ENCODE assay signal across 8 cellular contexts in the genomic region with DNA sequence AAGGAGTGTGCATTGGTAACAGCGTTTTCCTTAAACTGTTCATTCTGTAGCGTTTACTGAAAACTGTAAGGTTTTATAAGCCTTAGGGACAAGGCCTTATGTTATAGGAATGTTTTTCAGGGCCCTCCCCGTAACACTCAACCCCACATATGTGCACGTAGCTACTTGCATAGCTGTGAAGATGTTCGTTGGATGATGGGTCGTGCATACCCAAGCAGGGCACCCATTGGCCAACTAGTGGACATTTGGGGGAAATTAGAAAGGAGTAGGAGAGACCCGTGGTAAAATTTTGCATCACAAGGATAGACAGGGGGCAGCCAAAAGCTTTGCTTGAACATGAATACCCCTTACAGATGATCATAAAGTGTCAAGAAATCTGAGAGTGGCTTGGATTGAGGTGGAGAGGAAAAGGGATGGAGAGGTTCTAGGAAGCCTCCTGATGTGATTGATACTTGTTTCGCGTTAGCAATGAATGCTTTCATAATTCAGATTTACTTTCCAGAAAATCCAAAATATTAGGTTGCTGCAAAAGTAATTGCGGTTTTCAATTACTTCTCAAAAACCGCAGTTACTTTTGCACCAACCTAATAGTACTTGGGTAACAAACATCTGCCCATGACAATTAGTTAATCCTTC. TPM values are rescaled to one million over a fixed set of nuclear protein-coding genes. Genes with fewer than 3 reads are reported as not detected.
DNase-seq lines count a peak whose midpoint lies in the region; ATAC-seq and TF ChIP-seq lines count a peak whose summit lies in the region.

No MANE protein-coding gene starts in this region.

- CTCF ChIA-PET in activated CD4-positive, alpha-beta T cell treated with anti-CD3 and anti-CD28 coated beads for 36 hours (lab: Charles Lee): interaction anchor here (0.8 to 1.6 kb wide), 5 partner anchors 10 to 89 kb away, joined by 3 to 6 read pairs (median 3); a partner anchor contains a TSS

- H3K4me1 Mint-ChIP-seq in activated CD4-positive, alpha-beta T cell treated with anti-CD3 and anti-CD28 coated beads for 36 hours: peaks cover 17% of the 10 kb centered on the region
- peaks cover 35% of the 10 kb centered on the region for H3K4me1 Mint-ChIP-seq in T-helper 1 cell treated with Interleukin-12 subunit alpha and Interleukin-12 subunit beta and Interleukin-4 antibody, amounts not matched to agents 30 μg/mL and 1 μg/mL, for 36 hours (ENCODE audit: low read depth)

- peaks cover 16% of the 10 kb centered on the region for H3K36me3 Mint-ChIP-seq in activated CD4-positive, alpha-beta T cell treated with anti-CD3 and anti-CD28 coated beads for 36 hours (ENCODE audit: low read depth)
- peaks cover 29% of the 10 kb centered on the region for H3K36me3 Mint-ChIP-seq in T-helper 1 cell treated with Interleukin-12 subunit alpha and Interleukin-12 subunit beta and Interleukin-4 antibody, amounts not matched to agents 30 μg/mL and 1 μg/mL, for 36 hours (ENCODE audit: low read depth)

- peak overlapping the region; percentile 87 to 94 for H3K27ac ChIP-seq in coronary artery

- peak; percentile 18 for TF ChIP-seq CTCF in coronary artery (IDR thresholded peaks at IDR 0.05)

- peak; percentile 29 for ATAC-seq in activated CD4-positive, alpha-beta T cell treated with anti-CD3 and anti-CD28 coated beads for 36 hours
- ATAC-seq in GM21825 (IDR thresholded peaks at IDR 0.05; ENCODE audit: unreplicated experiment): peak; percentile 37

- peak overlapping the region; percentile 81 for H3K4me3 Mint-ChIP-seq in activated CD4-positive, alpha-beta T cell treated with anti-CD3 and anti-CD28 coated beads for 36 hours
- peak overlapping the region; percentile 84 for H3K4me3 Mint-ChIP-seq in T-helper 1 cell treated with Interleukin-12 subunit alpha and Interleukin-12 subunit beta and Interleukin-4 antibody, amounts not matched to agents 30 μg/mL and 1 μg/mL, for 36 hours

- peak; percentile 53 for DNase-seq in activated CD4-positive, alpha-beta T cell treated with anti-CD3 and anti-CD28 coated beads for 36 hours
- DNase-seq in activated CD4-positive, alpha-beta T cell treated with anti-CD3 and anti-CD28 coated beads for 1 hour: no peak
- DNase-seq in M059J (ENCODE audit: low read depth): peak; percentile 56
- DNase-seq in coronary artery (ENCODE audit: low spot score): no peak
- DNase-seq in left kidney (ENCODE audit: low read depth, low spot score): peak; percentile 89
- DNase-seq in stimulated activated CD8-positive, alpha-beta memory T cell treated with anti-CD3 and anti-CD28 coated beads, Interleukin-12 subunit alpha, Interleukin-12 subunit beta, amount 100 ng/mL, for 24 hours (ENCODE audit: extremely low read depth): peak; percentile 11

- no peaks in the 10 kb centered on the region for H3K9me3 Mint-ChIP-seq in activated CD4-positive, alpha-beta T cell treated with anti-CD3 and anti-CD28 coated beads for 36 hours (ENCODE audit: low read depth)
- H3K9me3 Mint-ChIP-seq in T-helper 1 cell treated with Interleukin-12 subunit alpha and Interleukin-12 subunit beta and Interleukin-4 antibody, amounts not matched to agents 30 μg/mL and 1 μg/mL, for 36 hours: no peaks in the 10 kb centered on the region

- peak overlapping the region; percentile 74 for H3K27ac Mint-ChIP-seq in activated CD4-positive, alpha-beta T cell treated with anti-CD3 and anti-CD28 coated beads for 36 hours
- H3K27ac Mint-ChIP-seq in T-helper 1 cell treated with Interleukin-12 subunit alpha and Interleukin-12 subunit beta and Interleukin-4 antibody, amounts not matched to agents 30 μg/mL and 1 μg/mL, for 36 hours: peak overlapping the region; percentile 68

- intact Hi-C loops in activated CD4-positive, alpha-beta T cell treated with anti-CD3 and anti-CD28 coated beads for 36 hours (cut with DNase I, micrococcal nuclease): no loop called here

- H3K27me3 Mint-ChIP-seq in activated CD4-positive, alpha-beta T cell treated with anti-CD3 and anti-CD28 coated beads for 36 hours: no peaks in the 10 kb centered on the region
- no peaks in the 10 kb centered on the region for H3K27me3 Mint-ChIP-seq in T-helper 1 cell treated with Interleukin-12 subunit alpha and Interleukin-12 subunit beta and Interleukin-4 antibody, amounts not matched to agents 30 μg/mL and 1 μg/mL, for 36 hours (ENCODE audit: low read depth)

- POLR2A ChIA-PET in activated CD4-positive, alpha-beta T cell treated with anti-CD3 and anti-CD28 coated beads for 36 hours (lab: Charles Lee): no interaction called here

- H3K4me3 ChIP-seq in coronary artery: peak overlapping the region; percentile 92

RNA-seq across cellular contexts. Expression of a gene that starts 0.9 kb away (rescaled TPM):
- total RNA-seq in activated CD4-positive, alpha-beta T cell treated with anti-CD3 and anti-CD28 coated beads for 36 hours: 10 to 100 TPM; 11.3 to 12.0 TPM
- 5.0 and 6.4 TPM in 2 replicates for total RNA-seq in M059J (2014; rRNA removed; shearing (Covaris generic))

Comparison
In these comparisons a context has a peak if more than half of its experiments do, and no peak if none do; other contexts are left out.
1. DNase-seq: peak in activated CD4-positive, alpha-beta T cell treated with anti-CD3 and anti-CD28 coated beads for 36 hours (single experiment), M059J (single experiment), left kidney (single experiment) and stimulated activated CD8-positive, alpha-beta memory T cell treated with anti-CD3 and anti-CD28 coated beads, Interleukin-12 subunit alpha, Interleukin-12 subunit beta, amount 100 ng/mL, for 24 hours (single experiment); none in activated CD4-positive, alpha-beta T cell treated with anti-CD3 and anti-CD28 coated beads for 1 hour (single experiment) and coronary artery (single experiment).